In the genomic region with DNA sequence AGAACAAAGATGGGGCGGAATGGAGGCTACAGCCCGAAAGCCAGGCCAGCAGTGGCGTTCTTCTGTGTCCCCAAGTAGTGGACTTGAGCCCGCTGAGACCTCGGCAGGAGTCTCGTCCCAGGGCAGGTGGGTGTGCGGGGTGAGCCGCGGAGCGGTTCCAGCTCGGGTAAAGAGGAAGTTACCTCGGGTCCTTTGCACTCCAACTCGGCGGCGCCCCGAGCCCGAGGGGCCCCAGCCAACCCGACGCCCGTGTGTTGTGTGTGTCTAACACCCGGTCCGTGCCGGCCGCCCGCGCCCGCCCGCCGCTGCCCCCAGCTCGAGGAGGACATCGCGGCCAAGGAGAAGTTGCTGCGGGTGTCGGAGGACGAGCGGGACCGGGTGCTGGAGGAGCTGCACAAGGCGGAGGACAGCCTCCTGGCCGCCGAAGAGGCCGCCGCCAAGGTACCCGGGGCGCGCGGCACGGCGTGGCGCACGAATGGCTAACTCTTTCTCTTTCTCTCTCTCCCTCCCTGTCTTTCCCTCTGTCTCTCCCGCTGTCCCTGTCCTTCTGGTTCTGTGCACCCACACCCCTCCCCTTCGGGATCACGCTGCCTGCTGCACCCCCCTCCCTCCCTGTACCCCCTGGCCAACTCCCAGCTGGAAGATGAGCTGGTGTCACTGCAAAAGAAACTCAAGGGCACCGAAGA, we compare ENCODE assay signal across 9 cellular contexts. TPM values are rescaled to one million over a fixed set of nuclear protein-coding genes. Genes with fewer than 3 reads are reported as not detected.
DNase-seq lines count a peak whose midpoint lies in the region; ATAC-seq, FAIRE-seq and TF ChIP-seq lines count a peak whose summit lies in the region.
"Had no signal": no experiment of that assay in that cellular context is flagged by ENCODE, and none has a peak within 500 bp of the region (broad histone marks: within the 10 kb centered on the region; RNA-seq: fewer than 3 reads in every experiment).

No MANE protein-coding gene starts in this region.

- WGBS in H1 (ENCODE audit: extremely low coverage in 1 of 2, insufficient coverage in 1 of 2, insufficient read length in 1 of 2, insufficient replicate concordance in 2 of 2, low coverage in 1 of 2, low lambda C conversion rate in 2 of 2, missing lambda C conversion rate in 1 of 2), 2 experiments: 1% methylated on average over 33 of the region's 54 CpGs; no CpG with 5 or more reads in 1 of the 2 experiments

- H4K91ac ChIP-seq in H1 (replicated peaks; ENCODE audit: insufficient read length, low read length): peak overlapping the region; percentile 66

- peak; percentile 60 to 76 for TF ChIP-seq POLR2A in H1 (IDR thresholded peaks at IDR 0.05; ENCODE audit: control extremely low read depth in 1 of 2, low read depth in 2 of 2, low read length in 2 of 2)

- peak overlapping the region; percentile 69; the same call in 1 of the 2 replicates for H2BK12ac ChIP-seq in H1 (ENCODE audit: low read depth, low read length)

- H2AK5ac ChIP-seq in H1 (ENCODE audit: low read depth, low read length): no peak overlapping the region; the same call in 1 of the 2 replicates

- H3K36me3 ChIP-seq in SJCRH30 (0 out of 2 replicates have a peak, but pooled peaks cover 2% of the 10 kb centered on the region), H1 (ENCODE audit: control insufficient read depth in 2 of 4, insufficient read depth in 4 of 4, low read length in 3 of 4) (peaks cover 8 to 44% (median 15%) of the 10 kb centered on the region in 4 experiments; a peak in 7 of 8 replicates), muscle layer of duodenum (ENCODE audit: control insufficient read depth in 1 of 2, insufficient read depth in 2 of 2, low read length in 2 of 2) (peaks cover 7 to 10% of the 10 kb centered on the region in 2 donors)

- H3K4me2 ChIP-seq in H1 (ENCODE audit: insufficient read depth in 1 of 2, low read depth in 2 of 2, low read length in 2 of 2): peak overlapping the region; percentile 87 to 94
- H3K4me2 ChIP-seq: KMS-11 had no signal

- H3K79me1 ChIP-seq in H1 (ENCODE audit: low read depth, low read length): no peaks in the 10 kb centered on the region

- H3K23ac ChIP-seq in H1 (ENCODE audit: insufficient read length): no peak overlapping the region

- peak overlapping the region; percentile 83 to 95 (median 88) for H3K9ac ChIP-seq in H1 (replicated peaks in 1 of 4; ENCODE audit: extremely low read depth in 1 of 4, low read depth in 3 of 4, low read length in 3 of 4)
- H3K9ac ChIP-seq: KMS-11 had no signal

- in situ Hi-C loops in GM13977 (cut with MboI; ENCODE audit: low pct_unique_long_range_greater_than_20kb, low sequenced_read_pairs, unreplicated experiment): no loop called here

- TF ChIP-seq RAD21 in H1 (IDR thresholded peaks at IDR 0.05 in 1 of 2, conservative IDR thresholded peaks at IDR 0.05 in 1 of 2; ENCODE audit: low read depth in 2 of 2, low read length in 2 of 2): no peak

- peak overlapping the region; percentile 79 for H3K18ac ChIP-seq in H1 (ENCODE audit: extremely low read depth, low read length)

- no peaks in the 10 kb centered on the region; the same call in 1 of the 2 replicates for H3K9me3 ChIP-seq in SJCRH30 (replicated peaks)
- no peaks in the 10 kb centered on the region for H3K9me3 ChIP-seq in H1 (ENCODE audit: insufficient read depth in 2 of 2, low read depth in 1 of 2, low read length in 1 of 2)
- no peaks in the 10 kb centered on the region for H3K9me3 ChIP-seq in muscle layer of duodenum (ENCODE audit: control insufficient read depth in 1 of 2, low read length in 2 of 2)

- DNase-seq in GM13977 (ENCODE audit: low spot score): peak; percentile 48
- DNase-seq in SJCRH30: peak; percentile 25 to 42
- DNase-seq in H1 (ENCODE audit: low read depth in 1 of 2, low spot score in 2 of 2): no peak
- DNase-seq in OCI-M2 (lab: John Stamatoyannopoulos, UW; ENCODE audit: unreplicated experiment): no peak
- DNase-seq in HTR-8/SVneo (ENCODE audit: insufficient read length, low spot score): no peak

- TF ChIP-seq EP300 in H1 (IDR thresholded peaks at IDR 0.05; ENCODE audit: borderline replicate concordance in 1 of 2, low read depth in 2 of 2, low read length in 2 of 2): no peak

- peak overlapping the region; percentile 43 for H3K56ac ChIP-seq in H1 (replicated peaks; ENCODE audit: insufficient read length, low read depth, low read length)

- H4K5ac ChIP-seq in H1 (ENCODE audit: insufficient read length, low read depth, low read length): peak overlapping the region; percentile 34

- H3K27ac ChIP-seq in SJCRH30: peak overlapping the region; percentile 16; the same call in 1 of the 2 replicates
- H3K27ac ChIP-seq in H1 (ENCODE audit: low read depth, low read length): peak overlapping the region; percentile 64; the same call in 1 of the 2 replicates
- peak overlapping the region; percentile 91 for H3K27ac ChIP-seq in muscle layer of duodenum (ENCODE audit: low read length)
- H3K27ac ChIP-seq: KMS-11 had no signal

- no peak overlapping the region for H2AFZ ChIP-seq in H1 (ENCODE audit: low read length)

- peak overlapping the region; percentile 55; the same call in 1 of the 2 replicates for H2BK15ac ChIP-seq in H1 (ENCODE audit: low read length)

- H2BK5ac ChIP-seq in H1 (ENCODE audit: low read depth, low read length): peak overlapping the region; percentile 86

- peaks cover 0 to 24% of the 10 kb centered on the region in 2 experiments; a peak in 2 of 4 replicates for H3K79me2 ChIP-seq in H1 (ENCODE audit: control insufficient read depth in 1 of 2, insufficient read depth in 2 of 2, low read length in 2 of 2)

- FAIRE-seq in H1 (lab: Jason Lieb, UNC): no peak
- no peak for FAIRE-seq in HTR-8/SVneo (lab: Jason Lieb, UNC)

- H3K4me3 ChIP-seq in SJCRH30 (peak overlapping the region; percentile 67), H1 (ENCODE audit: extremely low read depth in 1 of 4, insufficient read depth in 2 of 4, low read depth in 3 of 4, low read length in 4 of 4) (peak overlapping the region; percentile 92 to 98 (median 96)), muscle layer of duodenum (ENCODE audit: low read depth in 1 of 2, low read length in 2 of 2) (peak overlapping the region; percentile 72 to 84)

- H3K27me3 ChIP-seq in SJCRH30 (no peaks in the 10 kb centered on the region), H1 (replicated peaks in 1 of 4; ENCODE audit: control insufficient read depth in 3 of 4, extremely low read depth in 1 of 4, insufficient read depth in 3 of 4, low read length in 3 of 4) (peaks cover 0 to 3% (median 0%) of the 10 kb centered on the region in 4 experiments; a peak in 2 of 7 replicates), muscle layer of duodenum (ENCODE audit: low read depth, low read length) (peaks cover 7% of the 10 kb centered on the region)

- peak overlapping the region; percentile 62; the same call in 1 of the 2 replicates for H4K8ac ChIP-seq in H1 (ENCODE audit: extremely low read depth, insufficient read depth, low read length)

- H3K23me2 ChIP-seq in H1 (ENCODE audit: low read depth, low read length): peaks cover 17% of the 10 kb centered on the region; the same call in 1 of the 2 replicates

- no peak for TF ChIP-seq CTCF in GM13977 (IDR thresholded peaks at IDR 0.05; ENCODE audit: extremely low read depth, insufficient read depth, missing control alignments)
- no peak for TF ChIP-seq CTCF in H1 (IDR thresholded peaks at IDR 0.05; ENCODE audit: control extremely low read depth in 1 of 3, insufficient read depth in 1 of 3, low read depth in 1 of 3, low read length in 3 of 3)

- H3K4ac ChIP-seq in H1 (replicated peaks; ENCODE audit: insufficient read length, low read depth, low read length): peak overlapping the region; percentile 25

- H3K4me1 ChIP-seq in SJCRH30 (peaks cover 10% of the 10 kb centered on the region; the same call in 1 of the 2 replicates), H1 (replicated peaks in 1 of 4; ENCODE audit: control insufficient read depth in 3 of 4, insufficient read depth in 4 of 4, low read length in 3 of 4) (peaks cover 14 to 45% (median 26%) of the 10 kb centered on the region in 4 experiments), muscle layer of duodenum (ENCODE audit: control insufficient read depth in 1 of 2, insufficient read depth in 2 of 2, low read length in 2 of 2) (peaks cover 0 to 10% of the 10 kb centered on the region in 2 donors)

- POLR2A ChIA-PET in H1 (lab: Charles Lee; ENCODE audit: partially characterized antibody): interaction anchor here (0.6 to 30.9 kb wide), 23 partner anchors 9 to 301 kb away, joined by 3 to 635 read pairs (median 5); no protein-coding TSS in a partner anchor

- ATAC-seq in HG02885 (IDR thresholded peaks at IDR 0.05; ENCODE audit: poor library complexity, unreplicated experiment) (no peak), HG02852 (IDR thresholded peaks at IDR 0.05; ENCODE audit: unreplicated experiment) (no peak)

- peaks cover 3 to 6% of the 10 kb centered on the region in 2 experiments for H4K20me1 ChIP-seq in H1 (replicated peaks in 1 of 2; ENCODE audit: control insufficient read depth in 1 of 2, insufficient read depth in 2 of 2, low read length in 2 of 2)

- no peak overlapping the region for H2BK120ac ChIP-seq in H1 (replicated peaks; ENCODE audit: low read depth, low read length)

- peak overlapping the region; percentile 66; the same call in 1 of the 2 replicates for H2BK20ac ChIP-seq in H1 (ENCODE audit: low read length)

- CTCF ChIA-PET in H1 (lab: Charles Lee; ENCODE audit: partially characterized antibody): interaction anchor here (0.8 to 2.5 kb wide), 3 partner anchors 28 to 168 kb away, joined by 4 to 8 read pairs (median 4); no protein-coding TSS in a partner anchor

- H3K14ac ChIP-seq in H1 (ENCODE audit: insufficient read length): no peak overlapping the region

TF ChIP-seq in H1, 55 proteins besides CTCF, POLR2A, EP300 and RAD21 (continues in another document):
- TF ChIP-seq RBBP5 (IDR thresholded peaks at IDR 0.05; ENCODE audit: borderline replicate concordance, low read depth, low read length): 0 out of 2 replicates have a peak, but pooled peaks have one; percentile 16
- TF ChIP-seq POU5F1 (IDR thresholded peaks at IDR 0.05; ENCODE audit: low read depth, low read length): no peak

RNA-seq across cellular contexts. Expression of gene TPM1, which starts 1.0 kb away (rescaled TPM):
- total RNA-seq in SJCRH30 (2014; rRNA removed; shearing (Covaris generic)): 57.5 and 58.2 TPM in 2 replicates
- 571 and 579 TPM in 2 replicates for total RNA-seq in H1 (2021; fragmentation: NEBNext Ultra II Directional; extraction: Animal tissue kit (Norgen Biotek cat#: 25700))
- 246 and 258 TPM in 2 replicates for polyA plus RNA-seq in H1 (2011; rRNA removed)
- 481 TPM for polyA plus RNA-seq in H1 (2011; cell fraction: cytosol; rRNA removed)
- 537 TPM for polyA plus RNA-seq in H1 (2011; cell fraction: nucleus; rRNA removed)
- polyA plus RNA-seq in H1 (2012, experiment 1 of 2): 409 to 588 TPM (median 457 TPM) in 4 replicates
- 113 TPM for polyA plus RNA-seq in H1 (2012, experiment 2 of 2)
- 292 TPM for polyA plus RNA-seq in H1 (2013, experiment 1 of 2)
- polyA plus RNA-seq in H1 (2013, experiment 2 of 2): 291 TPM
- 221 and 265 TPM in 2 replicates for polyA minus RNA-seq in H1 (2011; rRNA and poly(A)+ RNA removed)
- polyA minus RNA-seq in H1 (2011; cell fraction: cytosol; rRNA and poly(A)+ RNA removed): 225 TPM
- polyA minus RNA-seq in H1 (2011; cell fraction: nucleus; rRNA and poly(A)+ RNA removed): 741 TPM

Comparison
In these comparisons a context has a peak if more than half of its experiments do, and no peak if none do; other contexts are left out.
1. DNase-seq: peak in GM13977 (single experiment) and SJCRH30 (2 of 2); none in H1 (0 of 2), OCI-M2 (single experiment) and HTR-8/SVneo (single experiment).
2. H3K27ac ChIP-seq: peak in every context shown above with its lines; median percentile 91 in muscle layer of duodenum; 64 in H1; 16 in SJCRH30.
3. Peak in every context shown above with its lines, with median percentiles within 50 percentile points of each other: H3K4me3 ChIP-seq.